In genomic region chr5:154948313-154948712, GRCh38 we compare ENCODE assay signal across 2 cellular contexts.
A peak's percentile ranks its signal among the peaks of the same experiment; 100 is the strongest.
TF ChIP-seq lines count a peak whose summit lies in the region.

No MANE protein-coding gene starts in this region.

TF ChIP-seq in IMR-90, 13 proteins besides CTCF, POLR2A, EP300 and RAD21:
- no peak for TF ChIP-seq MXI1 (IDR thresholded peaks at IDR 0.05; ENCODE audit: borderline replicate concordance, low read depth, low read length)
- TF ChIP-seq CEBPB (IDR thresholded peaks at IDR 0.05; ENCODE audit: low read depth, low read length) = peak; percentile 74

TF ChIP-seq in K562, 482 proteins besides CTCF, POLR2A, EP300 and RAD21:
- no peak for TF ChIP-seq GTF2A2 (tag; IDR thresholded peaks at IDR 0.05)
- TF ChIP-seq CREB5 (CRISPR knock-in tag; IDR thresholded peaks at IDR 0.05) = no peak
- no peak for TF ChIP-seq TRIM25 (IDR thresholded peaks at IDR 0.05; ENCODE audit: borderline replicate concordance)
- TF ChIP-seq CEBPG (CRISPR knock-in tag; IDR thresholded peaks at IDR 0.05) = no peak
- TF ChIP-seq CEBPG (tag; conservative IDR thresholded peaks at IDR 0.05 in 1 of 2, IDR thresholded peaks at IDR 0.05 in 1 of 2) = peak; percentile 32 to 75; a peak in 2 of 4 replicates
- no peak for TF ChIP-seq SMARCE1 (IDR thresholded peaks at IDR 0.05)
- TF ChIP-seq FOXJ3 (CRISPR knock-in tag; IDR thresholded peaks at IDR 0.05) = no peak
- no peak for TF ChIP-seq ELF2 (CRISPR knock-in tag; IDR thresholded peaks at IDR 0.05)
- TF ChIP-seq ZNF280A (IDR thresholded peaks at IDR 0.05; ENCODE audit: low read depth, partially characterized antibody) = no peak
- 0 out of 2 replicates have a peak, but pooled peaks have one; percentile 23 for TF ChIP-seq IRF9 (tag; IDR thresholded peaks at IDR 0.05)
- TF ChIP-seq ZNF277 (CRISPR knock-in tag; IDR thresholded peaks at IDR 0.05; ENCODE audit: borderline replicate concordance) = no peak
- TF ChIP-seq ZNF583 (CRISPR knock-in tag; IDR thresholded peaks at IDR 0.05) = no peak
- no peak for TF ChIP-seq ZC3H4 (CRISPR knock-in tag; IDR thresholded peaks at IDR 0.05; ENCODE audit: borderline replicate concordance)
- TF ChIP-seq NCOA2 (IDR thresholded peaks at IDR 0.05; ENCODE audit: partially characterized antibody in 2 of 2) = no peak
- peak; percentile 66 for TF ChIP-seq CEBPB (tag; IDR thresholded peaks at IDR 0.05)
- no peak for TF ChIP-seq CC2D1A (IDR thresholded peaks at IDR 0.05)
